Comparison of ENCODE assay signal across 26 cellular contexts in the genomic region with DNA sequence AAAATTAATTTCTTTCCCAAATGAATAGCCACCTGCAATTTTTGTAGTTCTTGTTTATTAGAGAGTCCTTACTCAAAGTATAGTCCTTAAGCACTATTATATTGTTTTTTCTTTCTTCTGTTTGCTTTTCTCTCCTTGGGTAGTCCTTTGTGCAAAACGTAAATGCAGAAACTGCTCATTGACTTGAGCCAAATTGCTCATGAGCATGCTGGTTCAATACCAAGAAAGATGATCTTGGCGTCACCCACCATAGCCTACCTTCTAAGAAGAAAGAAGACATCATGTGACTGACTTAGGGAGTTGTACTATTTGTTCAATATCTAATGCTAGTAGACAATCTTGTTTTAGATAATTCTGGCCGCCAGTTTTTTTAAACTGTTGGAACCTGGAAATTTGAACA.
"Had no signal": no experiment of that assay in that cellular context is flagged by ENCODE, and none has a peak within 500 bp of the region (broad histone marks: within the 10 kb centered on the region; RNA-seq: fewer than 3 reads in every experiment).

No MANE protein-coding gene starts in this region.

- H3K27ac ChIP-seq: brain microvascular endothelial cell, KMS-11, SJCRH30 had no signal

- H3K9me3 ChIP-seq: MG63, SJCRH30, SK-N-SH had no signal

- H3K36me3 ChIP-seq: brain microvascular endothelial cell, cardiac muscle cell, SJCRH30 had no signal

- H3K4me1 ChIP-seq: SJCRH30 had no signal

- H3K4me3 ChIP-seq: cardiac muscle cell, MG63, SJCRH30 had no signal

- H3K4me3 Mint-ChIP-seq: activated CD4-positive, alpha-beta memory T cell treated with anti-CD3 and anti-CD28 coated beads for 36 hours; activated CD4-positive, alpha-beta T cell treated with anti-CD3 and anti-CD28 coated beads, Interleukin-2, amount 10 ng/mL, durations not matched to agents 7 days and 5 days; activated naive CD4-positive, alpha-beta T cell treated with anti-CD3 and anti-CD28 coated beads for 36 hours; activated naive CD8-positive, alpha-beta T cell; activated T-helper 17 cell treated with anti-CD3 and anti-CD28 coated beads, Interleukin-2, amount 50 U/mL, for 72 hours; IgD-negative memory B cell had no signal

- ATAC-seq: activated T-helper 17 cell treated with anti-CD3 and anti-CD28 coated beads, Interleukin-2, amount 50 U/mL, for 72 hours; Right ventricle myocardium inferior had no signal

- DNase-seq: activated CD4-positive, alpha-beta memory T cell treated with anti-CD3 and anti-CD28 coated beads for 36 hours; activated CD4-positive, alpha-beta T cell treated with anti-CD3 and anti-CD28 coated beads, Interleukin-2, amount 10 ng/mL, durations not matched to agents 7 days and 5 days; activated CD4-positive, CD25-positive, alpha-beta regulatory T cell; activated CD8-positive, alpha-beta memory T cell treated with anti-CD3 and anti-CD28 coated beads for 24 hours; activated gamma-delta T cell; activated naive CD4-positive, alpha-beta T cell treated with anti-CD3 and anti-CD28 coated beads for 36 hours; activated T-cell treated with anti-CD3 and anti-CD28 coated beads, Interleukin-2, amount 50 U/mL, for 48 hours; amygdala; brain microvascular endothelial cell; MG63; MV-4-11; NCI-H1092 treated with DMSO at 0.1 percent for 48 hours; NCI-H1417 treated with DMSO at 0.1 percent for 48 hours; NCI-H1694; NCI-H2029; NCI-H2107; NCI-H510A treated with DMSO at 0.1 percent for 48 hours; SK-N-SH; T-helper 1 cell had no signal

- H3K27me3 ChIP-seq: brain microvascular endothelial cell, cardiac muscle cell, MG63, SJCRH30 had no signal

- H3K9me3 Mint-ChIP-seq: activated CD4-positive, alpha-beta memory T cell treated with anti-CD3 and anti-CD28 coated beads for 36 hours; activated CD4-positive, alpha-beta T cell treated with anti-CD3 and anti-CD28 coated beads, Interleukin-2, amount 10 ng/mL, durations not matched to agents 7 days and 5 days; activated naive CD4-positive, alpha-beta T cell treated with anti-CD3 and anti-CD28 coated beads for 36 hours; activated T-helper 17 cell treated with anti-CD3 and anti-CD28 coated beads, Interleukin-2, amount 50 U/mL, for 72 hours; IgD-negative memory B cell had no signal

- H3K36me3 Mint-ChIP-seq: activated CD4-positive, alpha-beta memory T cell treated with anti-CD3 and anti-CD28 coated beads for 36 hours; IgD-negative memory B cell had no signal

- H3K27ac Mint-ChIP-seq: activated CD4-positive, alpha-beta memory T cell treated with anti-CD3 and anti-CD28 coated beads for 36 hours; activated CD4-positive, alpha-beta T cell treated with anti-CD3 and anti-CD28 coated beads, Interleukin-2, amount 10 ng/mL, durations not matched to agents 7 days and 5 days; activated naive CD4-positive, alpha-beta T cell treated with anti-CD3 and anti-CD28 coated beads for 36 hours; activated naive CD8-positive, alpha-beta T cell; activated T-helper 17 cell treated with anti-CD3 and anti-CD28 coated beads, Interleukin-2, amount 50 U/mL, for 72 hours; IgD-negative memory B cell had no signal

- H3K27me3 Mint-ChIP-seq: activated CD4-positive, alpha-beta memory T cell treated with anti-CD3 and anti-CD28 coated beads for 36 hours; activated naive CD8-positive, alpha-beta T cell; IgD-negative memory B cell had no signal
